1 cellular context compared by ENCODE assay signal in the genomic region with DNA sequence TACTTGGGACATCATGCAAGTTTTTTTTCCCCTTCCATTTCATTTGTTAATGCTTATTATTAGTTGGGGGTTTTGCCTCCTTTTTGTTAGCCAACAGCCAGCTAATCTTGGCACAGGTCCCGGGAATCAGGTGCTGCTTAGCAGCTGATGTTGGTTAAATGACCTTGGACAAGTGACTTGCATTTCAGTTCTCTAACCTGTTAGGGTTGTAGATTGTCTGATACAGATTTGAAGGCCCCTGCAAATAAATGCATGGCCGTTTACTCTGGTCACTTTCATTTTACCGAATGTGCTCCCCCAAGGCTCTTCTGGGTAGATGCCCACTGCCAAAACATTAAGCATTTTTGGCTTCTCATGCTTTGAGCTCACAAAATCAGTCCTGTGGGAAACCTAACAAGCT.
TF ChIP-seq lines count a peak whose summit lies in the region.

No MANE protein-coding gene starts in this region.

TF ChIP-seq in HepG2, 621 proteins besides CTCF, POLR2A, EP300 and RAD21 (continued from another document and continues in another):
- TF ChIP-seq, protein P1, sequence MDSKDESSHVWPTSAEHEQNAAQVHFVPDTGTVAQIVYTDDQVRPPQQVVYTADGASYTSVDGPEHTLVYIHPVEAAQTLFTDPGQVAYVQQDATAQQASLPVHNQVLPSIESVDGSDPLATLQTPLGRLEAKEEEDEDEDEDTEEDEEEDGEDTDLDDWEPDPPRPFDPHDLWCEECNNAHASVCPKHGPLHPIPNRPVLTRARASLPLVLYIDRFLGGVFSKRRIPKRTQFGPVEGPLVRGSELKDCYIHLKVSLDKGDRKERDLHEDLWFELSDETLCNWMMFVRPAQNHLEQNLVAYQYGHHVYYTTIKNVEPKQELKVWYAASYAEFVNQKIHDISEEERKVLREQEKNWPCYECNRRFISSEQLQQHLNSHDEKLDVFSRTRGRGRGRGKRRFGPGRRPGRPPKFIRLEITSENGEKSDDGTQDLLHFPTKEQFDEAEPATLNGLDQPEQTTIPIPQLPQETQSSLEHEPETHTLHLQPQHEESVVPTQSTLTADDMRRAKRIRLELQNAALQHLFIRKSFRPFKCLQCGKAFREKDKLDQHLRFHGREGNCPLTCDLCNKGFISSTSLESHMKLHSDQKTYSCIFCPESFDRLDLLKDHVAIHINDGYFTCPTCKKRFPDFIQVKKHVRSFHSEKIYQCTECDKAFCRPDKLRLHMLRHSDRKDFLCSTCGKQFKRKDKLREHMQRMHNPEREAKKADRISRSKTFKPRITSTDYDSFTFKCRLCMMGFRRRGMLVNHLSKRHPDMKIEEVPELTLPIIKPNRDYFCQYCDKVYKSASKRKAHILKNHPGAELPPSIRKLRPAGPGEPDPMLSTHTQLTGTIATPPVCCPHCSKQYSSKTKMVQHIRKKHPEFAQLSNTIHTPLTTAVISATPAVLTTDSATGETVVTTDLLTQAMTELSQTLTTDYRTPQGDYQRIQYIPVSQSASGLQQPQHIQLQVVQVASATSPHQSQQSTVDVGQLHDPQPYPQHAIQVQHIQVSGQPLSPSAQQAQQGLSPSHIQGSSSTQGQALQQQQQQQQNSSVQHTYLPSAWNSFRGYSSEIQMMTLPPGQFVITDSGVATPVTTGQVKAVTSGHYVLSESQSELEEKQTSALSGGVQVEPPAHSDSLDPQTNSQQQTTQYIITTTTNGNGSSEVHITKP (CRISPR knock-in tag; IDR thresholded peaks at IDR 0.05; ENCODE audit: low read depth), result no peak
- TF ChIP-seq TSC22D2 (CRISPR knock-in tag; IDR thresholded peaks at IDR 0.05; ENCODE audit: borderline replicate concordance) (peak; percentile 58; the same call in 1 of the 2 replicates), EED (CRISPR knock-in tag; IDR thresholded peaks at IDR 0.05) (no peak), SP1 (IDR thresholded peaks at IDR 0.05) (no peak), SP1 (CRISPR knock-in tag; IDR thresholded peaks at IDR 0.05) (no peak), SIN3B (IDR thresholded peaks at IDR 0.05; ENCODE audit: low read length) (no peak), ZNF431 (CRISPR knock-in tag; IDR thresholded peaks at IDR 0.05; ENCODE audit: borderline replicate concordance, low read depth) (no peak), PCBP2 (optimal IDR thresholded peaks at IDR 0.05; ENCODE audit: low read depth, low read length, poor library complexity, severe bottlenecking) (no peak), POLR2G (IDR thresholded peaks at IDR 0.05; ENCODE audit: low read depth, low read length) (peak; percentile 59; the same call in 1 of the 2 replicates), ZNF782 (CRISPR knock-in tag; IDR thresholded peaks at IDR 0.05; ENCODE audit: borderline replicate concordance) (no peak), POLR2AphosphoS2 (IDR thresholded peaks at IDR 0.05; ENCODE audit: low read depth, low read length) (peak; percentile 84; the same call in 1 of the 2 replicates), FOXJ3 (CRISPR knock-in tag; IDR thresholded peaks at IDR 0.05; ENCODE audit: borderline replicate concordance) (0 out of 2 replicates have a peak, but pooled peaks have one; percentile 18), ZNF709 (CRISPR knock-in tag; IDR thresholded peaks at IDR 0.05) (no peak), CENPT (CRISPR knock-in tag; IDR thresholded peaks at IDR 0.05; ENCODE audit: low read depth) (no peak), RORA (CRISPR knock-in tag; IDR thresholded peaks at IDR 0.05) (no peak), ZNF552 (CRISPR knock-in tag; IDR thresholded peaks at IDR 0.05; ENCODE audit: borderline replicate concordance) (no peak), NFKB2 (CRISPR knock-in tag; IDR thresholded peaks at IDR 0.05; ENCODE audit: borderline replicate concordance) (no peak), NFIC (IDR thresholded peaks at IDR 0.05; ENCODE audit: low read length) (peak; percentile 69; the same call in 1 of the 2 replicates), ZNF883 (CRISPR knock-in tag; IDR thresholded peaks at IDR 0.05; ENCODE audit: not compliant biosample characterization) (no peak), NR2F6 (IDR thresholded peaks at IDR 0.05) (no peak), NR2F6 (CRISPR knock-in tag; IDR thresholded peaks at IDR 0.05) (peak; percentile 56; the same call in 1 of the 2 replicates), SMYD3 (CRISPR knock-in tag; IDR thresholded peaks at IDR 0.05) (no peak), NR2F1 (CRISPR knock-in tag; IDR thresholded peaks at IDR 0.05) (no peak), HNRNPLL (IDR thresholded peaks at IDR 0.05; ENCODE audit: low read depth, low read length, poor library complexity, severe bottlenecking) (no peak), NFE2L1 (CRISPR knock-in tag; IDR thresholded peaks at IDR 0.05; ENCODE audit: borderline replicate concordance) (no peak), HOXA3 (CRISPR knock-in tag; IDR thresholded peaks at IDR 0.05) (no peak), FOSL2 (CRISPR knock-in tag; IDR thresholded peaks at IDR 0.05) (peak; percentile 46), ZNF569 (CRISPR knock-in tag; IDR thresholded peaks at IDR 0.05; ENCODE audit: borderline replicate concordance) (no peak), KMT2A (CRISPR knock-in tag; IDR thresholded peaks at IDR 0.05) (peak; percentile 59; the same call in 1 of the 2 replicates), ZSCAN29 (CRISPR knock-in tag; conservative IDR thresholded peaks at IDR 0.05) (peak; percentile 67; the same call in 1 of the 2 replicates), RARA (CRISPR knock-in tag; IDR thresholded peaks at IDR 0.05) (0 out of 2 replicates have a peak, but pooled peaks have one; percentile 34), ZNF720 (CRISPR knock-in tag; IDR thresholded peaks at IDR 0.05) (no peak), SPEN (CRISPR knock-in tag; IDR thresholded peaks at IDR 0.05; ENCODE audit: low read depth) (no peak), RFXAP (CRISPR knock-in tag; IDR thresholded peaks at IDR 0.05; ENCODE audit: borderline replicate concordance) (no peak)
- TF ChIP-seq, protein P2, sequence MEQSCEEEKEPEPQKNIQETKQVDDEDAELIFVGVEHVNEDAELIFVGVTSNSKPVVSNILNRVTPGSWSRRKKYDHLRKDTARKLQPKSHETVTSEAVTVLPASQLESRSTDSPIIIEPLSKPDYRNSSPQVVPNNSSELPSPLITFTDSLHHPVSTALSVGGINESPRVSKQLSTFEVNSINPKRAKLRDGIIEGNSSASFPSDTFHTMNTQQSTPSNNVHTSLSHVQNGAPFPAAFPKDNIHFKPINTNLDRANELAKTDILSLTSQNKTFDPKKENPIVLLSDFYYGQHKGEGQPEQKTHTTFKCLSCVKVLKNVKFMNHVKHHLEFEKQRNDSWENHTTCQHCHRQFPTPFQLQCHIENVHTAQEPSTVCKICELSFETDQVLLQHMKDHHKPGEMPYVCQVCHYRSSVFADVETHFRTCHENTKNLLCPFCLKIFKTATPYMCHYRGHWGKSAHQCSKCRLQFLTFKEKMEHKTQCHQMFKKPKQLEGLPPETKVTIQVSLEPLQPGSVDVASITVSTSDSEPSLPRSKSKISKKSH (CRISPR knock-in tag; IDR thresholded peaks at IDR 0.05; ENCODE audit: borderline replicate concordance), result no peak
- TF ChIP-seq, protein P3, sequence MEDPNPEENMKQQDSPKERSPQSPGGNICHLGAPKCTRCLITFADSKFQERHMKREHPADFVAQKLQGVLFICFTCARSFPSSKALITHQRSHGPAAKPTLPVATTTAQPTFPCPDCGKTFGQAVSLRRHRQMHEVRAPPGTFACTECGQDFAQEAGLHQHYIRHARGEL (CRISPR knock-in tag; IDR thresholded peaks at IDR 0.05), result no peak
- TF ChIP-seq, protein P4, sequence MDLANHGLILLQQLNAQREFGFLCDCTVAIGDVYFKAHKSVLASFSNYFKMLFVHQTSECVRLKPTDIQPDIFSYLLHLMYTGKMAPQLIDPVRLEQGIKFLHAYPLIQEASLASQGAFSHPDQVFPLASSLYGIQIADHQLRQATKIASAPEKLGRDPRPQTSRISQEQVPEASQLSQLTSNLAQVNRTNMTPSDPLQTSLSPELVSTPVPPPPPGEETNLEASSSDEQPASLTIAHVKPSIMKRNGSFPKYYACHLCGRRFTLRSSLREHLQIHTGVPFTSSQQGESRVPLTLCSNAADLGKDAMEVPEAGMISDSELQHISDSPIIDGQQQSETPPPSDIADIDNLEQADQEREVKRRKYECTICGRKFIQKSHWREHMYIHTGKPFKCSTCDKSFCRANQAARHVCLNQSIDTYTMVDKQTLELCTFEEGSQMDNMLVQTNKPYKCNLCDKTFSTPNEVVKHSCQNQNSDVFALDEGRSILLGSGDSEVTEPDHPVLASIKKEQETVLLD (CRISPR knock-in tag; IDR thresholded peaks at IDR 0.05; ENCODE audit: low read depth), result no peak
- TF ChIP-seq, protein P5, sequence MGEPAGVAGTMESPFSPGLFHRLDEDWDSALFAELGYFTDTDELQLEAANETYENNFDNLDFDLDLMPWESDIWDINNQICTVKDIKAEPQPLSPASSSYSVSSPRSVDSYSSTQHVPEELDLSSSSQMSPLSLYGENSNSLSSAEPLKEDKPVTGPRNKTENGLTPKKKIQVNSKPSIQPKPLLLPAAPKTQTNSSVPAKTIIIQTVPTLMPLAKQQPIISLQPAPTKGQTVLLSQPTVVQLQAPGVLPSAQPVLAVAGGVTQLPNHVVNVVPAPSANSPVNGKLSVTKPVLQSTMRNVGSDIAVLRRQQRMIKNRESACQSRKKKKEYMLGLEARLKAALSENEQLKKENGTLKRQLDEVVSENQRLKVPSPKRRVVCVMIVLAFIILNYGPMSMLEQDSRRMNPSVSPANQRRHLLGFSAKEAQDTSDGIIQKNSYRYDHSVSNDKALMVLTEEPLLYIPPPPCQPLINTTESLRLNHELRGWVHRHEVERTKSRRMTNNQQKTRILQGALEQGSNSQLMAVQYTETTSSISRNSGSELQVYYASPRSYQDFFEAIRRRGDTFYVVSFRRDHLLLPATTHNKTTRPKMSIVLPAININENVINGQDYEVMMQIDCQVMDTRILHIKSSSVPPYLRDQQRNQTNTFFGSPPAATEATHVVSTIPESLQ (CRISPR knock-in tag; conservative IDR thresholded peaks at IDR 0.05), result no peak
- TF ChIP-seq, protein P6, sequence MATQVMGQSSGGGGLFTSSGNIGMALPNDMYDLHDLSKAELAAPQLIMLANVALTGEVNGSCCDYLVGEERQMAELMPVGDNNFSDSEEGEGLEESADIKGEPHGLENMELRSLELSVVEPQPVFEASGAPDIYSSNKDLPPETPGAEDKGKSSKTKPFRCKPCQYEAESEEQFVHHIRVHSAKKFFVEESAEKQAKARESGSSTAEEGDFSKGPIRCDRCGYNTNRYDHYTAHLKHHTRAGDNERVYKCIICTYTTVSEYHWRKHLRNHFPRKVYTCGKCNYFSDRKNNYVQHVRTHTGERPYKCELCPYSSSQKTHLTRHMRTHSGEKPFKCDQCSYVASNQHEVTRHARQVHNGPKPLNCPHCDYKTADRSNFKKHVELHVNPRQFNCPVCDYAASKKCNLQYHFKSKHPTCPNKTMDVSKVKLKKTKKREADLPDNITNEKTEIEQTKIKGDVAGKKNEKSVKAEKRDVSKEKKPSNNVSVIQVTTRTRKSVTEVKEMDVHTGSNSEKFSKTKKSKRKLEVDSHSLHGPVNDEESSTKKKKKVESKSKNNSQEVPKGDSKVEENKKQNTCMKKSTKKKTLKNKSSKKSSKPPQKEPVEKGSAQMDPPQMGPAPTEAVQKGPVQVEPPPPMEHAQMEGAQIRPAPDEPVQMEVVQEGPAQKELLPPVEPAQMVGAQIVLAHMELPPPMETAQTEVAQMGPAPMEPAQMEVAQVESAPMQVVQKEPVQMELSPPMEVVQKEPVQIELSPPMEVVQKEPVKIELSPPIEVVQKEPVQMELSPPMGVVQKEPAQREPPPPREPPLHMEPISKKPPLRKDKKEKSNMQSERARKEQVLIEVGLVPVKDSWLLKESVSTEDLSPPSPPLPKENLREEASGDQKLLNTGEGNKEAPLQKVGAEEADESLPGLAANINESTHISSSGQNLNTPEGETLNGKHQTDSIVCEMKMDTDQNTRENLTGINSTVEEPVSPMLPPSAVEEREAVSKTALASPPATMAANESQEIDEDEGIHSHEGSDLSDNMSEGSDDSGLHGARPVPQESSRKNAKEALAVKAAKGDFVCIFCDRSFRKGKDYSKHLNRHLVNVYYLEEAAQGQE (IDR thresholded peaks at IDR 0.05; ENCODE audit: borderline replicate concordance in 1 of 2, low read depth in 1 of 2, low read length in 2 of 2), result no peak
- TF ChIP-seq, protein P7, sequence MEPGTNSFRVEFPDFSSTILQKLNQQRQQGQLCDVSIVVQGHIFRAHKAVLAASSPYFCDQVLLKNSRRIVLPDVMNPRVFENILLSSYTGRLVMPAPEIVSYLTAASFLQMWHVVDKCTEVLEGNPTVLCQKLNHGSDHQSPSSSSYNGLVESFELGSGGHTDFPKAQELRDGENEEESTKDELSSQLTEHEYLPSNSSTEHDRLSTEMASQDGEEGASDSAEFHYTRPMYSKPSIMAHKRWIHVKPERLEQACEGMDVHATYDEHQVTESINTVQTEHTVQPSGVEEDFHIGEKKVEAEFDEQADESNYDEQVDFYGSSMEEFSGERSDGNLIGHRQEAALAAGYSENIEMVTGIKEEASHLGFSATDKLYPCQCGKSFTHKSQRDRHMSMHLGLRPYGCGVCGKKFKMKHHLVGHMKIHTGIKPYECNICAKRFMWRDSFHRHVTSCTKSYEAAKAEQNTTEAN (CRISPR knock-in tag; conservative IDR thresholded peaks at IDR 0.05), result no peak
- TF ChIP-seq, protein P8, sequence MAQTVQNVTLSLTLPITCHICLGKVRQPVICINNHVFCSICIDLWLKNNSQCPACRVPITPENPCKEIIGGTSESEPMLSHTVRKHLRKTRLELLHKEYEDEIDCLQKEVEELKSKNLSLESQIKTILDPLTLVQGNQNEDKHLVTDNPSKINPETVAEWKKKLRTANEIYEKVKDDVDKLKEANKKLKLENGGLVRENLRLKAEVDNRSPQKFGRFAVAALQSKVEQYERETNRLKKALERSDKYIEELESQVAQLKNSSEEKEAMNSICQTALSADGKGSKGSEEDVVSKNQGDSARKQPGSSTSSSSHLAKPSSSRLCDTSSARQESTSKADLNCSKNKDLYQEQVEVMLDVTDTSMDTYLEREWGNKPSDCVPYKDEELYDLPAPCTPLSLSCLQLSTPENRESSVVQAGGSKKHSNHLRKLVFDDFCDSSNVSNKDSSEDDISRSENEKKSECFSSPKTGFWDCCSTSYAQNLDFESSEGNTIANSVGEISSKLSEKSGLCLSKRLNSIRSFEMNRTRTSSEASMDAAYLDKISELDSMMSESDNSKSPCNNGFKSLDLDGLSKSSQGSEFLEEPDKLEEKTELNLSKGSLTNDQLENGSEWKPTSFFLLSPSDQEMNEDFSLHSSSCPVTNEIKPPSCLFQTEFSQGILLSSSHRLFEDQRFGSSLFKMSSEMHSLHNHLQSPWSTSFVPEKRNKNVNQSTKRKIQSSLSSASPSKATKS (CRISPR knock-in tag; IDR thresholded peaks at IDR 0.05), result no peak
